ENCODE assay signal across 8 cellular contexts in the genomic region with DNA sequence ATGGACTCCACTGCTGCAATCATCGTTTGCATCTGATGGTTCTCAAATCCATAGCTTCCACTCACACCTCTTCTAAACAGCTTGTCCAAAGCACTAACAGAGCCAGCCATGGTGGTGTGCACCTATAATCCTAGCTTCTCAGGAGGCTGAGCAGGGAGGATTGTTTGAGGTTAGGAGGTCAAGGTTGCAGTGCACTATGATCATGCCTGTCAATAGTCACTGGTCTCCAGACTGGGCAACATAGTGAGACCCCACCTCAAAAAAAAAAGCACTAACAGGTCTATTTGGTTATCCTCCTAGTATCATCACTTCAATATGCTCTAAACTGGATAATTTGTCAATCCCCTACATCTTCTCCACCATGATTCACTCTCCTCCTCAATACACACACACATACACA.
"Had no signal": no experiment of that assay in that cellular context is flagged by ENCODE, and none has a peak within 500 bp of the region (broad histone marks: within the 10 kb centered on the region; RNA-seq: fewer than 3 reads in every experiment).

No MANE protein-coding gene starts in this region.

- H3K4me3 Mint-ChIP-seq: GM23338, HFFc6 had no signal

- H3K4me3 ChIP-seq: GM23338, HAP-1 had no signal

- H3K9me3 ChIP-seq: HAP-1 had no signal

- H3K4me1 ChIP-seq: HAP-1 had no signal

- H3K4me2 ChIP-seq: GM23338 had no signal

- ATAC-seq: GM23338, HCT116 had no signal

- H3K27ac ChIP-seq: HL-60 had no signal

- H3K9me3 Mint-ChIP-seq: GM23338, HFFc6 had no signal

- H3K27ac Mint-ChIP-seq: GM23338, HFFc6 had no signal

- DNase-seq: H7, HFFc6, IMR-90, KBM-7 had no signal

- H3K36me3 ChIP-seq: HAP-1 had no signal
